8 cellular contexts compared by ENCODE assay signal in genomic region chr5:43312699-43313034, GRCh38. TPM values are rescaled to one million over a fixed set of nuclear protein-coding genes. Genes with fewer than 3 reads are reported as not detected.
DNase-seq lines count a peak whose midpoint lies in the region; ATAC-seq and TF ChIP-seq lines count a peak whose summit lies in the region.

No MANE protein-coding gene starts in this region.

- no peak for DNase-seq in right cardiac atrium
- DNase-seq in stimulated activated effector memory CD8-positive, alpha-beta T cell treated with anti-CD3 and anti-CD28 coated beads, Interleukin-12 subunit alpha, Interleukin-12 subunit beta, amount 100 ng/mL, for 72 hours (ENCODE audit: low spot score in 2 of 2), result no peak
- no peak for DNase-seq in erythroblast (lab: John Stamatoyannopoulos, UW)
- no peak for DNase-seq in RKO (ENCODE audit: low spot score)

- H3K9me3 Mint-ChIP-seq in stimulated activated effector memory CD8-positive, alpha-beta T cell treated with anti-CD3 and anti-CD28 coated beads, Interleukin-12 subunit alpha, Interleukin-12 subunit beta, amount 100 ng/mL, for 72 hours, result peaks cover 4% of the 10 kb centered on the region

- H3K27me3 ChIP-seq in BLaER1, result no peaks in the 10 kb centered on the region
- H3K27me3 ChIP-seq in right cardiac atrium (ENCODE audit: control insufficient read depth, insufficient read depth), result no peaks in the 10 kb centered on the region

- peak overlapping the region; percentile 88 for H3K9ac ChIP-seq in BLaER1

- peak overlapping the region; percentile 95 for H3K27ac Mint-ChIP-seq in stimulated activated effector memory CD8-positive, alpha-beta T cell treated with anti-CD3 and anti-CD28 coated beads, Interleukin-12 subunit alpha, Interleukin-12 subunit beta, amount 100 ng/mL, for 72 hours

- H3K27ac ChIP-seq in BLaER1, result peak overlapping the region; percentile 83
- peak overlapping the region; percentile 90 for H3K27ac ChIP-seq in right cardiac atrium (ENCODE audit: low read length)

- TF ChIP-seq POLR2A in erythroblast (IDR thresholded peaks at IDR 0.05; ENCODE audit: low read length), result no peak

- ATAC-seq in GM19397 (IDR thresholded peaks at IDR 0.05; ENCODE audit: unreplicated experiment) (peak; percentile 1), HG03558 (IDR thresholded peaks at IDR 0.05; ENCODE audit: extremely low read depth, unreplicated experiment) (peak; percentile 0), right cardiac atrium (peak; percentile 0 to 3)
- ATAC-seq in stimulated activated effector memory CD8-positive, alpha-beta T cell treated with anti-CD3 and anti-CD28 coated beads, Interleukin-12 subunit alpha, Interleukin-12 subunit beta, amount 100 ng/mL, for 72 hours, result peak; percentile 1

- H3K4me3 ChIP-seq in BLaER1 (peak overlapping the region; percentile 85), WI38 (ENCODE audit: low read depth, low read length) (peak overlapping the region; percentile 70), right cardiac atrium (ENCODE audit: low read length) (peak overlapping the region; percentile 65)

- TF ChIP-seq CTCF in WI38 (IDR thresholded peaks at IDR 0.05; ENCODE audit: low read depth, low read length), result no peak

- WGBS in right cardiac atrium, result 4% methylated on average over 9 of the region's 9 CpGs

- peak overlapping the region; percentile 87 for H3K4me2 ChIP-seq in BLaER1

- peaks cover 39% of the 10 kb centered on the region for H3K4me1 ChIP-seq in BLaER1
- H3K4me1 ChIP-seq in right cardiac atrium (ENCODE audit: control insufficient read depth, insufficient read depth, low read length), result peaks cover 8% of the 10 kb centered on the region

- H3K4me1 Mint-ChIP-seq in stimulated activated effector memory CD8-positive, alpha-beta T cell treated with anti-CD3 and anti-CD28 coated beads, Interleukin-12 subunit alpha, Interleukin-12 subunit beta, amount 100 ng/mL, for 72 hours, result peaks cover 50% of the 10 kb centered on the region

- H3K36me3 ChIP-seq in BLaER1, result peaks cover 15% of the 10 kb centered on the region

- peaks cover 64% of the 10 kb centered on the region for H3K36me3 Mint-ChIP-seq in stimulated activated effector memory CD8-positive, alpha-beta T cell treated with anti-CD3 and anti-CD28 coated beads, Interleukin-12 subunit alpha, Interleukin-12 subunit beta, amount 100 ng/mL, for 72 hours

- peaks cover 38% of the 10 kb centered on the region for H4K20me1 ChIP-seq in BLaER1

- peak overlapping the region; percentile 98 for H3K4me3 Mint-ChIP-seq in stimulated activated effector memory CD8-positive, alpha-beta T cell treated with anti-CD3 and anti-CD28 coated beads, Interleukin-12 subunit alpha, Interleukin-12 subunit beta, amount 100 ng/mL, for 72 hours

- H3K9me3 ChIP-seq in BLaER1 (0 out of 2 replicates have a peak, but pooled peaks cover 12% of the 10 kb centered on the region), right cardiac atrium (ENCODE audit: control insufficient read depth, low read length) (no peaks in the 10 kb centered on the region)

- intact Hi-C loops in right cardiac atrium (cut with DNase I), result loop anchor here in 1 of 4 donors (10.0 kb wide), 1 partner anchor 202 kb away; the partner anchor contains the start of gene C5orf34

RNA-seq across cellular contexts. Expression of gene HMGCS1, which starts 0.5 kb away (rescaled TPM):
- 10 to 100 TPM; 18.2 to 36.1 (median 26.5) TPM for total RNA-seq in right cardiac atrium
- 14.6 TPM for polyA plus RNA-seq in right cardiac atrium
